7 cellular contexts compared by ENCODE assay signal in the genomic region with DNA sequence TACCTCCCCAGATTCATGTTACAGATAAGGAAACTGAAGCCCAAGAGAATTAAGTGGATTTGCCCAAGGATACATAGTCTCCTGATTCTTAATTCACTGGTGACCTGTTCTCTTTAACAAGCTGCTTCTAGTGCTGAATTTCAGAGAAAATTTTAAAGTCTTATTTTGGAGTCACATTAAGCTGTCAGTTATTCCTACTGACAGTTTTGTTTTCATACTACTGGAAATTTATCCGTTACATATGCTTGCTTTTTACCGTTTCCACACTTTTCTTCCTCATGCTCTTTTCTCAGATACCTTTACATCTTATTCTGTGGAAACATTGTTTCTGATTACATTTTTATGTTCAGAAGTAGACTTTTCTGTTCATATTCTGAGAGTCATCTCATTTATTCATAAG. TPM values are rescaled to one million over a fixed set of nuclear protein-coding genes. Genes with fewer than 3 reads are reported as not detected.
DNase-seq lines count a peak whose midpoint lies in the region; ATAC-seq and TF ChIP-seq lines count a peak whose summit lies in the region.

No MANE protein-coding gene starts in this region.

- TF ChIP-seq RAD21 in HCT116 (IDR thresholded peaks at IDR 0.05; ENCODE audit: low read depth) = no peak

- H3K79me2 ChIP-seq in HCT116 (ENCODE audit: insufficient read depth, low read length) = peaks cover 60% of the 10 kb centered on the region

- H3K36me3 ChIP-seq in HCT116 (ENCODE audit: control insufficient read depth in 1 of 2, insufficient read depth in 2 of 2, low read length in 2 of 2) (peaks cover 0 to 16% of the 10 kb centered on the region in 2 experiments; a peak in 2 of 4 replicates), WERI-Rb-1 (peaks cover 8% of the 10 kb centered on the region), gastroesophageal sphincter (no peaks in the 10 kb centered on the region)

- H3K27ac Mint-ChIP-seq in stimulated activated effector memory CD8-positive, alpha-beta T cell treated with anti-CD3 and anti-CD28 coated beads, Interleukin-12 subunit alpha, Interleukin-12 subunit beta, amount 100 ng/mL, for 72 hours = peak overlapping the region; percentile 92

- peak overlapping the region; percentile 88 for H3K4me2 ChIP-seq in HCT116 (ENCODE audit: low read length)

- H3K4me3 ChIP-seq in HCT116 (replicated peaks in 1 of 2; ENCODE audit: low read depth in 1 of 2, low read length in 2 of 2) (peak overlapping the region; percentile 77 to 93), WERI-Rb-1 (ENCODE audit: low read depth, low read length) (peak overlapping the region; percentile 65), gastroesophageal sphincter (peak overlapping the region; percentile 58 to 82), lower leg skin (ENCODE audit: low read depth, poor library complexity, severe bottlenecking) (no peak overlapping the region)

- peaks cover 6% of the 10 kb centered on the region for H3K9me3 Mint-ChIP-seq in stimulated activated effector memory CD8-positive, alpha-beta T cell treated with anti-CD3 and anti-CD28 coated beads, Interleukin-12 subunit alpha, Interleukin-12 subunit beta, amount 100 ng/mL, for 72 hours

- H3K27me3 ChIP-seq in HCT116 (ENCODE audit: insufficient read depth, low read length) (no peaks in the 10 kb centered on the region), WERI-Rb-1 (ENCODE audit: insufficient read depth, low read depth, severe bottlenecking) (no peaks in the 10 kb centered on the region), gastroesophageal sphincter (no peaks in the 10 kb centered on the region)

- ATAC-seq in HCT116 = no peak
- ATAC-seq in gastroesophageal sphincter = no peak
- ATAC-seq in stimulated activated effector memory CD8-positive, alpha-beta T cell treated with anti-CD3 and anti-CD28 coated beads, Interleukin-12 subunit alpha, Interleukin-12 subunit beta, amount 100 ng/mL, for 72 hours = no peak
- ATAC-seq in GM19324 (IDR thresholded peaks at IDR 0.05; ENCODE audit: low FRiP score, unreplicated experiment) = no peak

- H3K9me2 ChIP-seq in HCT116 (ENCODE audit: insufficient read depth) = no peaks in the 10 kb centered on the region

- peaks cover 32% of the 10 kb centered on the region for H3K4me1 Mint-ChIP-seq in stimulated activated effector memory CD8-positive, alpha-beta T cell treated with anti-CD3 and anti-CD28 coated beads, Interleukin-12 subunit alpha, Interleukin-12 subunit beta, amount 100 ng/mL, for 72 hours

- intact Hi-C loops in HCT116 (cut with micrococcal nuclease) = no loop called here
- intact Hi-C loops in lower leg skin (cut with DNase I; ENCODE audit: low total_unique reads) = no loop called here

- no peak for TF ChIP-seq EP300 in gastroesophageal sphincter (IDR thresholded peaks at IDR 0.05)

- H4K20me1 ChIP-seq in HCT116 (ENCODE audit: insufficient read depth) = no peaks in the 10 kb centered on the region

- TF ChIP-seq POLR2A in HCT116 (IDR thresholded peaks at IDR 0.05; ENCODE audit: borderline replicate concordance, extremely low read depth, insufficient read depth, insufficient read length) (no peak), gastroesophageal sphincter (IDR thresholded peaks at IDR 0.05) (no peak), lower leg skin (IDR thresholded peaks at IDR 0.05) (no peak)

- peaks cover 55% of the 10 kb centered on the region for H3K36me3 Mint-ChIP-seq in stimulated activated effector memory CD8-positive, alpha-beta T cell treated with anti-CD3 and anti-CD28 coated beads, Interleukin-12 subunit alpha, Interleukin-12 subunit beta, amount 100 ng/mL, for 72 hours

- H3K27ac ChIP-seq in HCT116 (ENCODE audit: low read depth, low read length) (no peak overlapping the region), WERI-Rb-1 (no peak overlapping the region), gastroesophageal sphincter (peak overlapping the region in 1 of 4 donors; percentile 97), RWPE1 (no peak overlapping the region)

- no peak overlapping the region for H2AFZ ChIP-seq in HCT116 (ENCODE audit: low read depth, low read length, poor library complexity, severe bottlenecking)

- H3K9me3 ChIP-seq in HCT116 (ENCODE audit: control insufficient read depth in 1 of 2, insufficient read depth in 1 of 2, low read depth in 1 of 2, low read length in 2 of 2) = peaks cover 0 to 5% of the 10 kb centered on the region in 2 experiments; a peak in 1 of 4 replicates
- H3K9me3 ChIP-seq in WERI-Rb-1 (ENCODE audit: severe bottlenecking) = no peaks in the 10 kb centered on the region
- no peaks in the 10 kb centered on the region for H3K9me3 ChIP-seq in gastroesophageal sphincter

- no TSS peak for BruUV-seq in HCT116 (replicated peaks; lab: Mats Ljungman, UMichigan)

- 26 to 31% methylated on average over 2 of the region's 2 CpGs for WGBS in gastroesophageal sphincter (ENCODE audit: low coverage in 1 of 2), 2 donors
- WGBS in lower leg skin, 2 donors = 30 to 35% methylated on average over 2 of the region's 2 CpGs

- TF ChIP-seq CTCF in HCT116 (IDR thresholded peaks at IDR 0.05 in 2 of 3, conservative IDR thresholded peaks at IDR 0.05 in 1 of 3; ENCODE audit: borderline replicate concordance in 1 of 3, insufficient read depth in 1 of 3, low read depth in 2 of 3, low read length in 2 of 3) = no peak
- no peak for TF ChIP-seq CTCF in WERI-Rb-1 (IDR thresholded peaks at IDR 0.05; ENCODE audit: low read depth, low read length)
- no peak for TF ChIP-seq CTCF in gastroesophageal sphincter (IDR thresholded peaks at IDR 0.05)
- no peak for TF ChIP-seq CTCF in RWPE1 (conservative IDR thresholded peaks at IDR 0.05; ENCODE audit: low read depth)
- no peak for TF ChIP-seq CTCF in lower leg skin (IDR thresholded peaks at IDR 0.05)

- POLR2A ChIA-PET in HCT116 (lab: Charles Lee) (interaction anchor here (2.9 kb wide), 1 partner anchor 17 kb away, joined by 25 read pairs; the partner anchor contains the start of genes HSPD1 and HSPE1), RWPE1 (lab: Yijun Ruan, JAX; ENCODE audit: low non-redundant PET) (no interaction called here)

- peak overlapping the region; percentile 82 for H3K9ac ChIP-seq in HCT116 (ENCODE audit: low read length)

- CTCF ChIA-PET in HCT116 (lab: Charles Lee) (no interaction called here), RWPE1 (lab: Yijun Ruan, JAX) (no interaction called here)

- DNase-seq in HCT116 (ENCODE audit: low read depth, low spot score) = no peak
- no peak for DNase-seq in WERI-Rb-1
- DNase-seq in stimulated activated effector memory CD8-positive, alpha-beta T cell treated with anti-CD3 and anti-CD28 coated beads, Interleukin-12 subunit alpha, Interleukin-12 subunit beta, amount 100 ng/mL, for 72 hours (ENCODE audit: low spot score in 2 of 2) = no peak
- DNase-seq in RWPE1 (ENCODE audit: low spot score) = no peak
- DNase-seq in lower leg skin (ENCODE audit: low spot score in 2 of 2) = no peak

- peak overlapping the region; percentile 93 for H3K4me3 Mint-ChIP-seq in stimulated activated effector memory CD8-positive, alpha-beta T cell treated with anti-CD3 and anti-CD28 coated beads, Interleukin-12 subunit alpha, Interleukin-12 subunit beta, amount 100 ng/mL, for 72 hours

- RAD21 ChIA-PET in HCT116 (lab: Charles Lee; ENCODE audit: low non-redundant PET in 1 of 2, low total read pairs in 2 of 2, uncharacterized antibody in 2 of 2, unreplicated experiment in 2 of 2) = no interaction called here

- H3K4me1 ChIP-seq in HCT116 (ENCODE audit: control insufficient read depth in 1 of 2, insufficient read depth in 2 of 2, low read length in 2 of 2) (peaks cover 10 to 17% of the 10 kb centered on the region in 2 experiments; a peak in 3 of 4 replicates), gastroesophageal sphincter (peaks cover 0 to 52% (median 0%) of the 10 kb centered on the region in 3 donors)

TF ChIP-seq in HCT116, 20 proteins besides CTCF, POLR2A, EP300 and RAD21 (continues in another document):
- TF ChIP-seq TCF7L2 (IDR thresholded peaks at IDR 0.05; ENCODE audit: borderline replicate concordance, extremely low read depth, insufficient read depth, insufficient read length) (no peak), SP1 (IDR thresholded peaks at IDR 0.05; ENCODE audit: low read depth) (no peak), EZH2phosphoT487 (IDR thresholded peaks at IDR 0.05; ENCODE audit: borderline replicate concordance) (no peak), ELF1 (IDR thresholded peaks at IDR 0.05; ENCODE audit: borderline replicate concordance, low read depth) (no peak), FOSL1 (IDR thresholded peaks at IDR 0.05; ENCODE audit: low read depth) (no peak), EGR1 (IDR thresholded peaks at IDR 0.05; ENCODE audit: low read depth) (no peak), SRF (IDR thresholded peaks at IDR 0.05; ENCODE audit: low read depth) (no peak), CBX3 (IDR thresholded peaks at IDR 0.05; ENCODE audit: low read depth) (no peak), YY1 (IDR thresholded peaks at IDR 0.05; ENCODE audit: extremely low read depth, insufficient replicate concordance, low read depth, low read length) (no peak), POLR2AphosphoS5 (IDR thresholded peaks at IDR 0.05; ENCODE audit: low read depth, low read length) (no peak), MAX (IDR thresholded peaks at IDR 0.05) (no peak), JUND (IDR thresholded peaks at IDR 0.05) (no peak)
- TF ChIP-seq, protein P1, sequence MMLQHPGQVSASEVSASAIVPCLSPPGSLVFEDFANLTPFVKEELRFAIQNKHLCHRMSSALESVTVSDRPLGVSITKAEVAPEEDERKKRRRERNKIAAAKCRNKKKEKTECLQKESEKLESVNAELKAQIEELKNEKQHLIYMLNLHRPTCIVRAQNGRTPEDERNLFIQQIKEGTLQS (IDR thresholded peaks at IDR 0.05) = no peak

RNA-seq across cellular contexts. Expression of gene MOB4, which starts 1.3 kb away (rescaled TPM):
- total RNA-seq in HCT116 (2021; ENCODE audit: unreplicated experiment) (24.4 TPM), gastroesophageal sphincter (10 to 100 TPM; 32.0 to 53.9 (median 36.8) TPM), lower leg skin (10 to 100 TPM; 22.6 to 31.2 (median 25.0) TPM)
- 14.5 and 19.7 TPM in 2 replicates for polyA plus RNA-seq in HCT116 (2012)

RNA-seq across cellular contexts. Expression of gene HSPE1, which starts 17.0 kb away (rescaled TPM):
- total RNA-seq in HCT116 (2021; ENCODE audit: unreplicated experiment) (291 TPM), gastroesophageal sphincter (10 to 100 TPM; 59.3 to 91.3 (median 74.0) TPM), lower leg skin (10 to 100 TPM; 39.3 to 70.3 (median 50.7) TPM)
- polyA plus RNA-seq in HCT116 (2012) = 173 and 265 TPM in 2 replicates

RNA-seq across cellular contexts. Expression of gene HSPD1, which starts 17.5 kb away (rescaled TPM):
- total RNA-seq in HCT116 (2021; ENCODE audit: unreplicated experiment) (995 TPM), gastroesophageal sphincter (100 to 1,000 TPM; 120 to 145 (median 144) TPM), lower leg skin (100 to 1,000 TPM in 1 of 4 donors, 10 to 100 TPM in 3; 74.7 to 104 (median 88.9) TPM)
- 359 and 527 TPM in 2 replicates for polyA plus RNA-seq in HCT116 (2012)
